In the genomic region with DNA sequence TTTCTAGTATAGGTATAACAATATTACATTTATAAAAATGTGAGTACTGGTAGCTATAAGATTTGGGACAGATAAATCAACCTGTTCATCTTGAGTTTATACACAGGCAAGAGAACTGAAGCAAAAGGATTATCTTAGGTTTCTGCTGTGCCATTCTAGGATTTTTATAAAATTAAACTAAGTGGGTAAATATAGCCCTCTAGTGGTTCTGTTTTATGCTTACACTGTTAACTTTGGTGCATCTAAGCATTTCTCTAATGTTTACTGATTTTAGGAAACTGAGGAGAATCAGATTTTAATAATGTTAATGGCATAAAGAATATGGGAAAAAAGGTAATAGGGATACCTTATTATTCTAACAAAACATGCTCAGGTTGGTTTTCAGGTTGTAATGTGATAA, we compare ENCODE assay signal across 8 cellular contexts. TPM values are rescaled to one million over a fixed set of nuclear protein-coding genes. Genes with fewer than 3 reads are reported as not detected.
DNase-seq lines count a peak whose midpoint lies in the region; ATAC-seq, FAIRE-seq and TF ChIP-seq lines count a peak whose summit lies in the region.

No MANE protein-coding gene starts in this region.

- no peak for ATAC-seq in Right ventricle myocardium inferior
- peak; percentile 72 for ATAC-seq in HG03432 (IDR thresholded peaks at IDR 0.05; ENCODE audit: unreplicated experiment)
- ATAC-seq in HepG2, result peak; percentile 57; the same call in 2 of the 3 replicates
- no peak for ATAC-seq in HG02970 (IDR thresholded peaks at IDR 0.05; ENCODE audit: low FRiP score, unreplicated experiment)

- TF ChIP-seq POLR2A in HepG2 (IDR thresholded peaks at IDR 0.05; ENCODE audit: insufficient read depth in 1 of 2, low read depth in 2 of 2, low read length in 2 of 2) (no peak), H54 (IDR thresholded peaks at IDR 0.05; ENCODE audit: low read depth, low read length) (no peak)

- CTCF ChIA-PET in HepG2 (lab: Yijun Ruan, JAX; ENCODE audit: low intra/inter-chr PET ratio, low total read pairs), result interaction anchor here (1.2 to 1.4 kb wide), 2 partner anchors 123 to 399 kb away, joined by 3 read pairs; partner anchors contain the start of gene CASP6

- H3K79me2 ChIP-seq in HepG2 (ENCODE audit: insufficient read depth, low read length), result no peaks in the 10 kb centered on the region

- DNase-seq in cardiac muscle cell (ENCODE audit: low read depth in 1 of 2, low spot score in 1 of 2) (peak; percentile 15 to 41), Right ventricle myocardium inferior (ENCODE audit: missing footprints) (no peak), astrocyte of the cerebellum (ENCODE audit: low read depth) (no peak), HepG2 (ENCODE audit: low spot score) (no peak), H54 (ENCODE audit: insufficient read length, low spot score) (no peak)
- DNase-seq in activated CD4-positive, alpha-beta T cell treated with anti-CD3 and anti-CD28 coated beads, Interleukin-2, amount 50 U/mL, for 1 hour, result no peak

- TF ChIP-seq CTCF in cardiac muscle cell (IDR thresholded peaks at IDR 0.05; ENCODE audit: low read depth, low read length), result peak; percentile 52
- peak; percentile 30 for TF ChIP-seq CTCF in astrocyte of the cerebellum (IDR thresholded peaks at IDR 0.05; ENCODE audit: low read depth, low read length, missing control alignments)
- TF ChIP-seq CTCF in HepG2 (CRISPR knock-in tag; IDR thresholded peaks at IDR 0.05), result peak; percentile 38

- no peaks in the 10 kb centered on the region; the same call in 1 of the 2 replicates for H4K20me1 ChIP-seq in HepG2 (ENCODE audit: insufficient read depth, low read length)

- H3K4me2 ChIP-seq in HepG2 (ENCODE audit: low read depth, low read length), result no peak overlapping the region

- H3K9me3 ChIP-seq in cardiac muscle cell (ENCODE audit: low read depth), result no peaks in the 10 kb centered on the region
- no peaks in the 10 kb centered on the region for H3K9me3 ChIP-seq in HepG2 (ENCODE audit: low read length)

- FAIRE-seq in HepG2 (lab: Jason Lieb, UNC) (peak; percentile 15), H54 (lab: Jason Lieb, UNC) (no peak)

- H3K36me3 ChIP-seq in cardiac muscle cell (peaks cover 32% of the 10 kb centered on the region), HepG2 (replicated peaks in 1 of 2; ENCODE audit: control insufficient read depth in 1 of 2, insufficient read depth in 2 of 2, low read length in 2 of 2) (peaks cover 3 to 20% of the 10 kb centered on the region in 2 experiments; a peak in 4 of 5 replicates)

- no peak overlapping the region for H2AFZ ChIP-seq in HepG2 (ENCODE audit: low read length)

- H3K4me3 ChIP-seq in cardiac muscle cell (no peak overlapping the region), astrocyte of the cerebellum (ENCODE audit: low read depth, low read length) (no peak overlapping the region), HepG2 (replicated peaks in 1 of 3; ENCODE audit: insufficient read depth in 1 of 3, low read depth in 2 of 3, low read length in 3 of 3) (no peak overlapping the region)

- no TSS peak for BruUV-seq in HepG2 (replicated peaks; lab: Mats Ljungman, UMichigan)

- H3K4me1 ChIP-seq in cardiac muscle cell (ENCODE audit: low read depth), result no peaks in the 10 kb centered on the region
- no peaks in the 10 kb centered on the region for H3K4me1 ChIP-seq in HepG2 (ENCODE audit: insufficient read depth, low read length)

- no peak for TF ChIP-seq EP300 in HepG2 (IDR thresholded peaks at IDR 0.05; ENCODE audit: low read depth in 2 of 2, low read length in 2 of 2)
- no peak for TF ChIP-seq EP300 in HepG2 (CRISPR knock-in tag; IDR thresholded peaks at IDR 0.05; ENCODE audit: borderline replicate concordance)

- H3K27ac ChIP-seq in cardiac muscle cell, result no peak overlapping the region
- H3K27ac ChIP-seq in HepG2 (ENCODE audit: extremely low read length, insufficient read depth, low read length), result no peak overlapping the region

- intact Hi-C loops in Right ventricle myocardium inferior (cut with DNase I) (loop anchor here (2.0 kb wide), 1 partner anchor 404 kb away; no protein-coding TSS in a partner anchor), HepG2 (cut with micrococcal nuclease; ENCODE audit: unreplicated experiment) (loop anchor here (1.0 to 5.0 kb wide), 2 partner anchors 151 to 404 kb away; no protein-coding TSS in a partner anchor)

- no peak overlapping the region for H3K9ac ChIP-seq in HepG2 (ENCODE audit: insufficient read depth, low read depth, low read length)

- H3K27me3 ChIP-seq in cardiac muscle cell, result no peaks in the 10 kb centered on the region
- H3K27me3 ChIP-seq in HepG2 (ENCODE audit: control insufficient read depth in 1 of 2, insufficient read depth in 2 of 2, low read length in 2 of 2), result no peaks in the 10 kb centered on the region

- POLR2A ChIA-PET in HepG2 (lab: Yijun Ruan, JAX), result no interaction called here

- in situ Hi-C loops in astrocyte of the cerebellum (cut with HindIII; ENCODE audit: low sequenced_read_pairs) (no loop called here), HepG2 (cut with HindIII; ENCODE audit: extremely low pct_ligation_motif_present, low pct_unique_long_range_greater_than_20kb) (no loop called here)

- TF ChIP-seq RAD21 in HepG2 (CRISPR knock-in tag; IDR thresholded peaks at IDR 0.05), result no peak

RNA-seq across cellular contexts. Expression of gene RRH, which starts 1.1 kb away (rescaled TPM):
- total RNA-seq in cardiac muscle cell (not detected in 2 replicates), Right ventricle myocardium inferior (not detected), HepG2 (2016; rRNA removed; fragmentation: Illumina TruSeq; extraction: Trizol) (0.07 and 0.22 TPM in 2 replicates)
- polyA plus RNA-seq in cardiac muscle cell (0.15 TPM in 2 replicates), HepG2 (2011; rRNA removed) (0.17 TPM in 1 of 2 replicates, not detected in the other)
- total RNA-seq in HepG2 (2016; cell fraction: cytosol; rRNA removed; fragmentation: Illumina TruSeq; extraction: Trizol; ENCODE audit: low read depth), result not detected in 2 replicates
- 0.06 TPM in 1 of 2 replicates, not detected in the other for total RNA-seq in HepG2 (2016; cell fraction: insoluble cytoplasmic fraction; rRNA removed; fragmentation: Illumina TruSeq; extraction: Trizol)
- 0.10 TPM in 1 of 2 replicates, not detected in the other for total RNA-seq in HepG2 (2016; cell fraction: membrane; rRNA removed; fragmentation: Illumina TruSeq; extraction: Trizol)
- not detected in 2 replicates for total RNA-seq in HepG2 (2016; cell fraction: nucleus; rRNA removed; fragmentation: Illumina TruSeq; extraction: Trizol)
- polyA plus RNA-seq in HepG2 (2011; cell fraction: cytosol; rRNA removed), result not detected in 2 replicates
- 0.21 and 0.26 TPM in 2 replicates for polyA plus RNA-seq in HepG2 (2011; cell fraction: nucleus; rRNA removed)
- polyA plus RNA-seq in HepG2 (2012), result 0.12 TPM in 1 of 2 replicates, not detected in the other
- not detected in 2 replicates for polyA plus RNA-seq in HepG2 (2016; cell fraction: cytosol; fragmentation: Illumina TruSeq; extraction: Trizol; ENCODE audit: low read depth)
- polyA plus RNA-seq in HepG2 (2016; cell fraction: insoluble cytoplasmic fraction; fragmentation: Illumina TruSeq; extraction: Trizol; ENCODE audit: low read depth), result not detected in 2 replicates
- polyA plus RNA-seq in HepG2 (2016; cell fraction: membrane; fragmentation: Illumina TruSeq; extraction: Trizol; ENCODE audit: low read depth), result not detected in 2 replicates
- 0.55 TPM in 1 of 2 replicates, not detected in the other for polyA plus RNA-seq in HepG2 (2016; cell fraction: nucleus; fragmentation: Illumina TruSeq; extraction: Trizol; ENCODE audit: insufficient read depth, low read depth)
- 0.26 TPM in 1 of 2 replicates, not detected in the other for polyA minus RNA-seq in HepG2 (2011; rRNA and poly(A)+ RNA removed; ENCODE audit: low replicate concordance)
- not detected in 2 replicates for polyA minus RNA-seq in HepG2 (2011; cell fraction: cytosol; rRNA and poly(A)+ RNA removed)
- 0.25 and 0.39 TPM in 2 replicates for polyA minus RNA-seq in HepG2 (2011; cell fraction: nucleus; rRNA and poly(A)+ RNA removed)

RNA-seq across cellular contexts. Expression of gene GAR1, which starts 11.2 kb away (rescaled TPM):
- total RNA-seq in cardiac muscle cell, result 11.9 and 13.4 TPM in 2 replicates
- 29.2 and 37.4 TPM in 2 replicates for polyA plus RNA-seq in cardiac muscle cell
- 7.5 TPM for total RNA-seq in Right ventricle myocardium inferior
- total RNA-seq in HepG2 (2016; rRNA removed; fragmentation: Illumina TruSeq; extraction: Trizol), result 11.3 and 16.4 TPM in 2 replicates
- 1.1 and 2.6 TPM in 2 replicates for total RNA-seq in HepG2 (2016; cell fraction: cytosol; rRNA removed; fragmentation: Illumina TruSeq; extraction: Trizol; ENCODE audit: low read depth)
- 11.7 and 14.3 TPM in 2 replicates for total RNA-seq in HepG2 (2016; cell fraction: insoluble cytoplasmic fraction; rRNA removed; fragmentation: Illumina TruSeq; extraction: Trizol)
- 3.8 and 4.3 TPM in 2 replicates for total RNA-seq in HepG2 (2016; cell fraction: membrane; rRNA removed; fragmentation: Illumina TruSeq; extraction: Trizol)
- total RNA-seq in HepG2 (2016; cell fraction: nucleus; rRNA removed; fragmentation: Illumina TruSeq; extraction: Trizol), result 10.3 and 11.5 TPM in 2 replicates
- 8.9 and 11.4 TPM in 2 replicates for polyA plus RNA-seq in HepG2 (2011; rRNA removed)
- 5.9 and 7.5 TPM in 2 replicates for polyA plus RNA-seq in HepG2 (2011; cell fraction: cytosol; rRNA removed)
- polyA plus RNA-seq in HepG2 (2011; cell fraction: nucleus; rRNA removed), result 2.8 and 3.6 TPM in 2 replicates
- polyA plus RNA-seq in HepG2 (2012), result 25.3 and 28.4 TPM in 2 replicates
- 6.1 and 6.2 TPM in 2 replicates for polyA plus RNA-seq in HepG2 (2016; cell fraction: cytosol; fragmentation: Illumina TruSeq; extraction: Trizol; ENCODE audit: low read depth)
- polyA plus RNA-seq in HepG2 (2016; cell fraction: insoluble cytoplasmic fraction; fragmentation: Illumina TruSeq; extraction: Trizol; ENCODE audit: low read depth), result 52.4 and 53.0 TPM in 2 replicates
- 9.3 and 11.2 TPM in 2 replicates for polyA plus RNA-seq in HepG2 (2016; cell fraction: membrane; fragmentation: Illumina TruSeq; extraction: Trizol; ENCODE audit: low read depth)
- 31.1 and 33.7 TPM in 2 replicates for polyA plus RNA-seq in HepG2 (2016; cell fraction: nucleus; fragmentation: Illumina TruSeq; extraction: Trizol; ENCODE audit: insufficient read depth, low read depth)
- polyA minus RNA-seq in HepG2 (2011; rRNA and poly(A)+ RNA removed; ENCODE audit: low replicate concordance), result 0.24 and 1.1 TPM in 2 replicates
- polyA minus RNA-seq in HepG2 (2011; cell fraction: cytosol; rRNA and poly(A)+ RNA removed), result 2.5 and 3.4 TPM in 2 replicates
- 6.3 and 7.1 TPM in 2 replicates for polyA minus RNA-seq in HepG2 (2011; cell fraction: nucleus; rRNA and poly(A)+ RNA removed)

RNA-seq across cellular contexts. Expression of gene LRIT3, which starts 21.2 kb away (rescaled TPM):
- total RNA-seq in cardiac muscle cell (0.11 and 0.15 TPM in 2 replicates), Right ventricle myocardium inferior (not detected), HepG2 (2016; rRNA removed; fragmentation: Illumina TruSeq; extraction: Trizol) (not detected in 2 replicates)
- polyA plus RNA-seq in cardiac muscle cell (0.12 TPM in 1 of 2 replicates, not detected in the other), HepG2 (2011; rRNA removed) (0.03 and 0.04 TPM in 2 replicates)
- not detected in 2 replicates for total RNA-seq in HepG2 (2016; cell fraction: cytosol; rRNA removed; fragmentation: Illumina TruSeq; extraction: Trizol; ENCODE audit: low read depth)
- total RNA-seq in HepG2 (2016; cell fraction: insoluble cytoplasmic fraction; rRNA removed; fragmentation: Illumina TruSeq; extraction: Trizol), result not detected in 2 replicates
- total RNA-seq in HepG2 (2016; cell fraction: membrane; rRNA removed; fragmentation: Illumina TruSeq; extraction: Trizol), result not detected in 2 replicates
- total RNA-seq in HepG2 (2016; cell fraction: nucleus; rRNA removed; fragmentation: Illumina TruSeq; extraction: Trizol), result 0.09 TPM in 1 of 2 replicates, not detected in the other
- polyA plus RNA-seq in HepG2 (2011; cell fraction: cytosol; rRNA removed), result not detected in 2 replicates
- polyA plus RNA-seq in HepG2 (2011; cell fraction: nucleus; rRNA removed), result 0.10 TPM in 1 of 2 replicates, not detected in the other
- 0.05 TPM in 1 of 2 replicates, not detected in the other for polyA plus RNA-seq in HepG2 (2012)
- not detected in 2 replicates for polyA plus RNA-seq in HepG2 (2016; cell fraction: cytosol; fragmentation: Illumina TruSeq; extraction: Trizol; ENCODE audit: low read depth)
- polyA plus RNA-seq in HepG2 (2016; cell fraction: insoluble cytoplasmic fraction; fragmentation: Illumina TruSeq; extraction: Trizol; ENCODE audit: low read depth), result not detected in 2 replicates
- not detected in 2 replicates for polyA plus RNA-seq in HepG2 (2016; cell fraction: membrane; fragmentation: Illumina TruSeq; extraction: Trizol; ENCODE audit: low read depth)
- 0.12 and 0.19 TPM in 2 replicates for polyA plus RNA-seq in HepG2 (2016; cell fraction: nucleus; fragmentation: Illumina TruSeq; extraction: Trizol; ENCODE audit: insufficient read depth, low read depth)
- 0.07 and 0.14 TPM in 2 replicates for polyA minus RNA-seq in HepG2 (2011; rRNA and poly(A)+ RNA removed; ENCODE audit: low replicate concordance)
- polyA minus RNA-seq in HepG2 (2011; cell fraction: cytosol; rRNA and poly(A)+ RNA removed), result not detected in 2 replicates
- 0.13 TPM in 1 of 2 replicates, not detected in the other for polyA minus RNA-seq in HepG2 (2011; cell fraction: nucleus; rRNA and poly(A)+ RNA removed)

RNA-seq across cellular contexts. Expression of gene CFI, which starts 24.9 kb away (rescaled TPM):
- total RNA-seq in cardiac muscle cell, result 2.1 and 3.2 TPM in 2 replicates
- polyA plus RNA-seq in cardiac muscle cell, result 2.6 and 5.2 TPM in 2 replicates
- total RNA-seq in Right ventricle myocardium inferior, result 11.5 TPM
- 152 and 337 TPM in 2 replicates for total RNA-seq in HepG2 (2016; rRNA removed; fragmentation: Illumina TruSeq; extraction: Trizol)
- total RNA-seq in HepG2 (2016; cell fraction: cytosol; rRNA removed; fragmentation: Illumina TruSeq; extraction: Trizol; ENCODE audit: low read depth), result 15.8 and 21.4 TPM in 2 replicates
- total RNA-seq in HepG2 (2016; cell fraction: insoluble cytoplasmic fraction; rRNA removed; fragmentation: Illumina TruSeq; extraction: Trizol), result 142 and 328 TPM in 2 replicates
- total RNA-seq in HepG2 (2016; cell fraction: membrane; rRNA removed; fragmentation: Illumina TruSeq; extraction: Trizol), result 27.3 and 39.9 TPM in 2 replicates
- 355 and 402 TPM in 2 replicates for total RNA-seq in HepG2 (2016; cell fraction: nucleus; rRNA removed; fragmentation: Illumina TruSeq; extraction: Trizol)
- 281 and 284 TPM in 2 replicates for polyA plus RNA-seq in HepG2 (2011; rRNA removed)
- polyA plus RNA-seq in HepG2 (2011; cell fraction: cytosol; rRNA removed), result 92.5 and 172 TPM in 2 replicates
- 286 and 387 TPM in 2 replicates for polyA plus RNA-seq in HepG2 (2011; cell fraction: nucleus; rRNA removed)
- 210 and 251 TPM in 2 replicates for polyA plus RNA-seq in HepG2 (2012)
- polyA plus RNA-seq in HepG2 (2016; cell fraction: cytosol; fragmentation: Illumina TruSeq; extraction: Trizol; ENCODE audit: low read depth), result 15.3 and 18.6 TPM in 2 replicates
- polyA plus RNA-seq in HepG2 (2016; cell fraction: insoluble cytoplasmic fraction; fragmentation: Illumina TruSeq; extraction: Trizol; ENCODE audit: low read depth), result 118 and 125 TPM in 2 replicates
- polyA plus RNA-seq in HepG2 (2016; cell fraction: membrane; fragmentation: Illumina TruSeq; extraction: Trizol; ENCODE audit: low read depth), result 19.9 and 24.7 TPM in 2 replicates
- 455 and 463 TPM in 2 replicates for polyA plus RNA-seq in HepG2 (2016; cell fraction: nucleus; fragmentation: Illumina TruSeq; extraction: Trizol; ENCODE audit: insufficient read depth, low read depth)
- 0.12 and 62.8 TPM in 2 replicates for polyA minus RNA-seq in HepG2 (2011; rRNA and poly(A)+ RNA removed; ENCODE audit: low replicate concordance)
- polyA minus RNA-seq in HepG2 (2011; cell fraction: cytosol; rRNA and poly(A)+ RNA removed), result 96.0 and 152 TPM in 2 replicates
- 417 and 536 TPM in 2 replicates for polyA minus RNA-seq in HepG2 (2011; cell fraction: nucleus; rRNA and poly(A)+ RNA removed)

Comparison
In these comparisons a context has a peak if more than half of its experiments do, and no peak if none do; other contexts are left out.
1. DNase-seq: peak in cardiac muscle cell (2 of 2); none in Right ventricle myocardium inferior (single experiment), astrocyte of the cerebellum (single experiment), HepG2 (single experiment), H54 (single experiment) and activated CD4-positive, alpha-beta T cell treated with anti-CD3 and anti-CD28 coated beads, Interleukin-2, amount 50 U/mL, for 1 hour (single experiment).
2. ATAC-seq: peak in HG03432 (single experiment) and HepG2 (single experiment); none in Right ventricle myocardium inferior (single experiment) and HG02970 (single experiment).
3. Peak in every context shown above with its lines, with median percentiles within 50 percentile points of each other: CTCF ChIP-seq.